Comparison of ENCODE assay signal across 21 cellular contexts in genomic region chrX:24902808-24903207, GRCh38.
DNase-seq lines count a peak whose midpoint lies in the region; ATAC-seq, FAIRE-seq and TF ChIP-seq lines count a peak whose summit lies in the region.
"Had no signal": no experiment of that assay in that cellular context is flagged by ENCODE, and none has a peak within 500 bp of the region (broad histone marks: within the 10 kb centered on the region; RNA-seq: fewer than 3 reads in every experiment).

No MANE protein-coding gene starts in this region.

- ATAC-seq in K562 (no peak), GM19397 (IDR thresholded peaks at IDR 0.05; ENCODE audit: unreplicated experiment) (no peak), left lobe of liver (no peak)
- ATAC-seq: A549, Right ventricle myocardium inferior had no signal

- DNase-seq in AG08395 (ENCODE audit: low spot score): peak; percentile 20
- DNase-seq in HS-5 (ENCODE audit: low read depth): peak; percentile 47
- no peak for DNase-seq in K562 (ENCODE audit: extremely low read depth in 1 of 4, low spot score in 3 of 4)
- DNase-seq in fibroblast of villous mesenchyme (ENCODE audit: low read depth): peak; percentile 91
- DNase-seq in DMS 273 (lab: John Stamatoyannopoulos, UW; ENCODE audit: unreplicated experiment): no peak
- DNase-seq in left lobe of liver (ENCODE audit: low spot score): no peak
- no peak for DNase-seq in activated CD4-positive, alpha-beta T cell treated with anti-CD3 and anti-CD28 coated beads for 1 hour
- DNase-seq: activated gamma-delta T cell treated with Interleukin-2 at 50 U/mL for 16 hours; amygdala; CD4-positive, alpha-beta T cell; DMS153; glutamatergic neuron; Karpas-422; NCI-H1417; NCI-H526 treated with DMSO at 0.1 percent for 48 hours; nucleus accumbens had no signal

- intact Hi-C loops in K562 (cut with micrococcal nuclease): no loop called here

- CTCF ChIA-PET in K562 (lab: Yijun Ruan, JAX; ENCODE audit: low intra/inter-chr PET ratio): no interaction called here

- TF ChIP-seq POLR2A in K562 (conservative IDR thresholded peaks at IDR 0.05): no peak

- 93% methylated on average over 3 of the region's 5 CpGs for WGBS in K562 (ENCODE audit: insufficient coverage, low coverage, missing lambda C conversion rate)

- H3K27me3 ChIP-seq in K562 (ENCODE audit: control insufficient read depth in 2 of 2, insufficient read depth in 2 of 2, low read length in 2 of 2): no peaks in the 10 kb centered on the region
- H3K27me3 ChIP-seq: suprapubic skin had no signal

- no peak overlapping the region for H3K9ac ChIP-seq in K562 (ENCODE audit: insufficient read depth in 1 of 2, low read depth in 2 of 2, low read length in 2 of 2)

- FAIRE-seq in K562 (lab: Jason Lieb, UNC): no peak
- FAIRE-seq: A549 had no signal

- no peak overlapping the region for H3K4me3 ChIP-seq in K562
- no peak overlapping the region for H3K4me3 ChIP-seq in fibroblast of villous mesenchyme (ENCODE audit: low read depth, low read length)
- H3K4me3 ChIP-seq: A549, coronary artery, suprapubic skin had no signal

- no peak overlapping the region for H3K4me2 ChIP-seq in K562 (ENCODE audit: insufficient read depth, low read length)
- H3K4me2 ChIP-seq: A549 had no signal

- H4K20me1 ChIP-seq in K562 (replicated peaks; ENCODE audit: control insufficient read depth, insufficient read depth, low read length): no peaks in the 10 kb centered on the region

- no peaks in the 10 kb centered on the region for H3K9me3 ChIP-seq in K562 (replicated peaks; ENCODE audit: control insufficient read depth, insufficient read depth, low read depth, low read length)
- H3K9me3 ChIP-seq: A549, suprapubic skin had no signal

- H3K27ac ChIP-seq in K562 (ENCODE audit: extremely low read depth, low read depth, low read length): no peak overlapping the region
- H3K27ac ChIP-seq: A549, coronary artery, suprapubic skin had no signal

- POLR2A ChIA-PET in K562 (lab: Yijun Ruan, JAX): no interaction called here

- no peak overlapping the region for H2AFZ ChIP-seq in K562 (ENCODE audit: low read depth, low read length)

- peaks cover 21% of the 10 kb centered on the region; the same call in 1 of the 3 replicates for H3K36me3 ChIP-seq in K562 (ENCODE audit: control insufficient read depth, insufficient read depth, low read length)
- H3K36me3 ChIP-seq: suprapubic skin had no signal

- no peaks in the 10 kb centered on the region for H3K79me2 ChIP-seq in K562 (ENCODE audit: control insufficient read depth, insufficient read depth, low read length)

- no peak for TF ChIP-seq EP300 in K562 (IDR thresholded peaks at IDR 0.05; ENCODE audit: low read length)

- no TSS peak for BruUV-seq in K562 (replicated peaks; lab: Mats Ljungman, UMichigan)

- no peaks in the 10 kb centered on the region for H3K9me1 ChIP-seq in K562 (ENCODE audit: control insufficient read depth, insufficient read depth, low read length)

- in situ Hi-C loops in K562 (cut with MboI): no loop called here

- no peak for TF ChIP-seq CTCF in K562 (IDR thresholded peaks at IDR 0.05 in 2 of 3, conservative IDR thresholded peaks at IDR 0.05 in 1 of 3; ENCODE audit: insufficient read depth in 2 of 3, low read depth in 1 of 3, low read length in 3 of 3)
- no peak for TF ChIP-seq CTCF in fibroblast of villous mesenchyme (IDR thresholded peaks at IDR 0.05; ENCODE audit: insufficient read depth, low read depth, low read length)

- H3K4me1 ChIP-seq in K562 (replicated peaks in 1 of 2; ENCODE audit: control insufficient read depth in 2 of 2, insufficient read depth in 2 of 2, low read length in 2 of 2): no peaks in the 10 kb centered on the region
- H3K4me1 ChIP-seq: suprapubic skin had no signal

- TF ChIP-seq RAD21 in K562 (CRISPR knock-in tag; conservative IDR thresholded peaks at IDR 0.05 in 1 of 2, IDR thresholded peaks at IDR 0.05 in 1 of 2): no peak

TF ChIP-seq in K562, 482 proteins besides CTCF, POLR2A, EP300 and RAD21:
- TF ChIP-seq AFF1 (IDR thresholded peaks at IDR 0.05; ENCODE audit: low read depth in 1 of 2, partially characterized antibody in 2 of 2) (no peak), FOSL1 (tag; conservative IDR thresholded peaks at IDR 0.05) (peak; percentile 35; the same call in 1 of the 2 replicates)

Comparison
In these comparisons a context has a peak if more than half of its experiments do, and no peak if none do; other contexts are left out.
1. DNase-seq: peak in AG08395 (single experiment), HS-5 (single experiment) and fibroblast of villous mesenchyme (single experiment); none in K562 (0 of 4), DMS 273 (single experiment), left lobe of liver (single experiment) and activated CD4-positive, alpha-beta T cell treated with anti-CD3 and anti-CD28 coated beads for 1 hour (single experiment).